Comparison of ENCODE assay signal across 22 cellular contexts in the genomic region with DNA sequence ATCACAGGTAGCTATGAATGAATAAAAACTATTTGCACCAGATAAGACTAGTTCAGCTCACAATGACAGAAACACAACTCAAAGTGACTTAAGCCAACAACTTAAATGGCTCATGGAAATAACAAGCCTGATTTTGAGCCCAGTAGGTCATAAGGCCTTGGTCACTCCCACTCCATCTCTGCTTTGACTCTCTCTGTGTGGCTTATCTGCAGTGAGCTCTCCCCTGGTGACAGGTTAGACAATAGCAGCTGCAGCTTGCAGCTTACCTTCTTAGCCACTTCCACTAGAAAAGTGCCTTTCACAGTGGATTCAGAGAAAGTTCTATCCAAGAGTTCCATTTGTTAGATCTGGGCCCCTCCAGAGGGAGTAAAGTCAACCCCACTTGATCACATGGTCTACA.
"Had no signal": no experiment of that assay in that cellular context is flagged by ENCODE, and none has a peak within 500 bp of the region (broad histone marks: within the 10 kb centered on the region; RNA-seq: fewer than 3 reads in every experiment).

No MANE protein-coding gene starts in this region.

- H3K27me3 Mint-ChIP-seq: activated CD4-positive, alpha-beta T cell treated with anti-CD3 and anti-CD28 coated beads, Interleukin-2, amount 10 ng/mL, durations not matched to agents 7 days and 5 days had no signal

- H3K4me1 Mint-ChIP-seq: activated CD4-positive, alpha-beta T cell treated with anti-CD3 and anti-CD28 coated beads, Interleukin-2, amount 10 ng/mL, durations not matched to agents 7 days and 5 days; memory B cell; naive B cell; stimulated activated naive B cell treated with anti-CD40 and anti-IgM and Interleukin-4, amounts not matched to agents 10 μg/mL and 1 μg/mL and 100 μg/mL, for 72 hours had no signal

- H3K36me3 Mint-ChIP-seq: memory B cell; naive B cell; stimulated activated naive B cell treated with anti-CD40 and anti-IgM and Interleukin-4, amounts not matched to agents 10 μg/mL and 1 μg/mL and 100 μg/mL, for 72 hours had no signal

- DNase-seq: activated CD4-positive, alpha-beta T cell treated with anti-CD3 and anti-CD28 coated beads, Interleukin-2, amount 10 ng/mL, durations not matched to agents 7 days and 5 days; activated CD8-positive, alpha-beta memory T cell treated with anti-CD3 and anti-CD28 coated beads, Interleukin-2, amount 50 U/mL, for 48 hours; activated effector memory CD4-positive, alpha-beta T cell treated with anti-CD3 and anti-CD28 coated beads, Interleukin-2, amount 50 U/mL, for 16 hours; activated naive CD4-positive, alpha-beta T cell treated with anti-CD3 and anti-CD28 coated beads, Interleukin-2, amount 50 U/mL, for 16 hours; activated T-cell treated with anti-CD3 and anti-CD28 coated beads, Interleukin-2, amount 50 U/mL, for 72 hours; aorta; cerebellar nuclear complex; cortex of kidney; gastrocnemius medialis; head of caudate nucleus; mucosa of descending colon; naive B cell; pancreas; sigmoid colon; spleen; stimulated activated CD4-positive, alpha-beta T cell treated with anti-CD3 and anti-CD28 coated beads, Interleukin-4, amount 100 ng/mL, for 4 hours; stimulated activated naive B cell treated with anti-CD40 and anti-IgM and Interleukin-4, amounts not matched to agents 10 μg/mL and 1 μg/mL and 100 μg/mL, for 72 hours; T-helper 1 cell; T-helper 9 cell; upper lobe of left lung had no signal

- H3K27ac Mint-ChIP-seq: activated CD4-positive, alpha-beta T cell treated with anti-CD3 and anti-CD28 coated beads, Interleukin-2, amount 10 ng/mL, durations not matched to agents 7 days and 5 days; activated T-cell treated with anti-CD3 and anti-CD28 coated beads, Interleukin-2, amount 50 U/mL, for 72 hours; memory B cell; stimulated activated naive B cell treated with anti-CD40 and anti-IgM and Interleukin-4, amounts not matched to agents 10 μg/mL and 1 μg/mL and 100 μg/mL, for 72 hours had no signal

- H3K4me3 Mint-ChIP-seq: activated CD4-positive, alpha-beta T cell treated with anti-CD3 and anti-CD28 coated beads, Interleukin-2, amount 10 ng/mL, durations not matched to agents 7 days and 5 days; activated T-cell treated with anti-CD3 and anti-CD28 coated beads, Interleukin-2, amount 50 U/mL, for 72 hours; memory B cell; naive B cell; stimulated activated naive B cell treated with anti-CD40 and anti-IgM and Interleukin-4, amounts not matched to agents 10 μg/mL and 1 μg/mL and 100 μg/mL, for 72 hours had no signal

- ATAC-seq: esophagus mucosa; gastrocnemius medialis; mucosa of descending colon; pancreas; stimulated activated naive B cell treated with anti-CD40 and anti-IgM and Interleukin-4, amounts not matched to agents 10 μg/mL and 1 μg/mL and 100 μg/mL, for 72 hours had no signal

- H3K9me3 Mint-ChIP-seq: activated CD4-positive, alpha-beta T cell treated with anti-CD3 and anti-CD28 coated beads, Interleukin-2, amount 10 ng/mL, durations not matched to agents 7 days and 5 days; activated T-cell treated with anti-CD3 and anti-CD28 coated beads, Interleukin-2, amount 50 U/mL, for 72 hours; memory B cell; naive B cell; stimulated activated naive B cell treated with anti-CD40 and anti-IgM and Interleukin-4, amounts not matched to agents 10 μg/mL and 1 μg/mL and 100 μg/mL, for 72 hours had no signal
